Comparison of ENCODE assay signal across 8 cellular contexts in genomic region chr19:13115936-13116281, GRCh38. TPM values are rescaled to one million over a fixed set of nuclear protein-coding genes. Genes with fewer than 3 reads are reported as not detected.
DNase-seq lines count a peak whose midpoint lies in the region; ATAC-seq, FAIRE-seq and TF ChIP-seq lines count a peak whose summit lies in the region.

No MANE protein-coding gene starts in this region.

- H3K9me3 Mint-ChIP-seq in chondrocyte (ENCODE audit: low read depth), result no peaks in the 10 kb centered on the region
- no peaks in the 10 kb centered on the region for H3K9me3 Mint-ChIP-seq in naive B cell

- H3K4me1 Mint-ChIP-seq in chondrocyte (ENCODE audit: low read depth), result peaks cover 44% of the 10 kb centered on the region
- H3K4me1 Mint-ChIP-seq in naive B cell, result peaks cover 27 to 56% (median 38%) of the 10 kb centered on the region in 3 donors

- CTCF ChIA-PET in A673 (lab: Charles Lee), result no interaction called here

- POLR2A ChIA-PET in A673 (lab: Charles Lee; ENCODE audit: low non-redundant PET), result no interaction called here

- peak overlapping the region; percentile 82 for H3K4me3 ChIP-seq in A673 (ENCODE audit: low read depth, low read length, poor library complexity, severe bottlenecking)
- peak overlapping the region; percentile 97 for H3K4me3 ChIP-seq in Jurkat, Clone E6-1 (ENCODE audit: low read length)

- peaks cover 16% of the 10 kb centered on the region for H3K36me3 ChIP-seq in A673 (ENCODE audit: insufficient read depth, low read length, poor library complexity, severe bottlenecking)

- peak overlapping the region; percentile 96 for H3K27ac Mint-ChIP-seq in chondrocyte (ENCODE audit: unreplicated experiment)
- H3K27ac Mint-ChIP-seq in naive B cell, result peak overlapping the region in 4 of 6 donors; percentile 30 to 97 (median 64)

- DNase-seq in A673 (ENCODE audit: low spot score) (no peak), chondrocyte (ENCODE audit: low spot score) (no peak), naive B cell (no peak), NCI-H1694 treated with DMSO at 0.1 percent for 48 hours (lab: John Stamatoyannopoulos, UW) (no peak), D721Med (ENCODE audit: insufficient read length, low spot score) (no peak), foreskin melanocyte (no peak)
- no peak for DNase-seq in Jurkat, Clone E6-1 (ENCODE audit: low read depth, low spot score)

- peak overlapping the region; percentile 85 for H3K27ac ChIP-seq in A673 (ENCODE audit: low read depth, low read length, poor library complexity, severe bottlenecking)

- TF ChIP-seq CTCF in A673 (conservative IDR thresholded peaks at IDR 0.05; ENCODE audit: low read depth, low read length) (no peak), chondrocyte (IDR thresholded peaks at IDR 0.05) (no peak), D721Med (IDR thresholded peaks at IDR 0.05; ENCODE audit: insufficient read depth, missing control alignments) (no peak)

- TSS peak; percentile 76 for BruUV-seq in A673 (replicated peaks; lab: Mats Ljungman, UMichigan)

- no peak for FAIRE-seq in D721Med (lab: Jason Lieb, UNC)

- no peaks in the 10 kb centered on the region for H3K9me3 ChIP-seq in A673 (ENCODE audit: low read depth, low read length, poor library complexity, severe bottlenecking)

- H3K4me3 Mint-ChIP-seq in chondrocyte (ENCODE audit: unreplicated experiment), result peak overlapping the region; percentile 93
- peak overlapping the region; percentile 88 to 99 (median 94) for H3K4me3 Mint-ChIP-seq in naive B cell

- H3K27me3 Mint-ChIP-seq in chondrocyte (ENCODE audit: low read depth) (no peaks in the 10 kb centered on the region), naive B cell (no peaks in the 10 kb centered on the region)

- H3K27me3 ChIP-seq in A673 (replicated peaks; ENCODE audit: insufficient read depth, low read depth, low read length, poor library complexity), result no peaks in the 10 kb centered on the region

- H3K36me3 Mint-ChIP-seq in chondrocyte (ENCODE audit: low read depth) (peaks cover 3% of the 10 kb centered on the region), naive B cell (no peaks in the 10 kb centered on the region)

- intact Hi-C loops in A673 (cut with micrococcal nuclease; ENCODE audit: unreplicated experiment), result no loop called here

- H3K4me1 ChIP-seq in A673 (ENCODE audit: insufficient read depth, low read length, poor library complexity, severe bottlenecking), result peaks cover 28% of the 10 kb centered on the region

- ATAC-seq in naive B cell (ENCODE audit: low read depth in 2 of 2), result no peak
- ATAC-seq in HG03439 (IDR thresholded peaks at IDR 0.05; ENCODE audit: unreplicated experiment), result no peak

RNA-seq across cellular contexts. Expression of gene TRMT1, which starts 0.6 kb away (rescaled TPM):
- total RNA-seq in A673 (2021) (85.7 and 109 TPM in 2 replicates), chondrocyte (25.4 to 35.8 TPM (median 28.9 TPM) in 3 replicates)
- 52.9 TPM for polyA plus RNA-seq in Jurkat, Clone E6-1 (2012; ENCODE audit: insufficient read depth, insufficient read length)
- 10 to 100 TPM; 20.2 to 36.3 (median 24.1) TPM for polyA plus RNA-seq in naive B cell (ENCODE audit: low read depth in 6 of 6)

RNA-seq across cellular contexts. Expression of gene NACC1, which starts 2.2 kb away (rescaled TPM):
- total RNA-seq in A673 (2021) (119 and 126 TPM in 2 replicates), chondrocyte (45.2 to 49.5 TPM (median 47.3 TPM) in 3 replicates)
- 24.0 TPM for polyA plus RNA-seq in Jurkat, Clone E6-1 (2012; ENCODE audit: insufficient read depth, insufficient read length)
- polyA plus RNA-seq in naive B cell (ENCODE audit: low read depth in 6 of 6), result 1 to 10 TPM in 2 of 6 donors, under 1 TPM in 4; 0.47 to 1.4 (median 0.67) TPM

RNA-seq across cellular contexts. Expression of gene LYL1, which starts 13.3 kb away (rescaled TPM):
- total RNA-seq in A673 (2021) (not detected in 2 replicates), chondrocyte (0.38 to 0.47 TPM in 2 of 3 replicates, not detected in the other)
- polyA plus RNA-seq in Jurkat, Clone E6-1 (2012; ENCODE audit: insufficient read depth, insufficient read length), result 0.59 TPM
- 10 to 100 TPM; 39.9 to 88.3 (median 50.8) TPM for polyA plus RNA-seq in naive B cell (ENCODE audit: low read depth in 6 of 6)

RNA-seq across cellular contexts. Expression of gene STX10, which starts 34.3 kb away (rescaled TPM):
- 63.3 and 69.5 TPM in 2 replicates for total RNA-seq in A673 (2021)
- polyA plus RNA-seq in Jurkat, Clone E6-1 (2012; ENCODE audit: insufficient read depth, insufficient read length), result 137 TPM
- 42.9 to 53.0 TPM (median 45.6 TPM) in 3 replicates for total RNA-seq in chondrocyte
- 10 to 100 TPM; 48.2 to 84.3 (median 60.0) TPM for polyA plus RNA-seq in naive B cell (ENCODE audit: low read depth in 6 of 6)

RNA-seq across cellular contexts. Expression of gene IER2, which starts 34.3 kb away (rescaled TPM):
- total RNA-seq in A673 (2021) (148 and 164 TPM in 2 replicates), chondrocyte (38.4 to 67.1 TPM (median 58.5 TPM) in 3 replicates)
- polyA plus RNA-seq in Jurkat, Clone E6-1 (2012; ENCODE audit: insufficient read depth, insufficient read length), result 52.0 TPM
- 1,000 to 10,000 TPM in 2 of 6 donors, 100 to 1,000 TPM in 4; 351 to 1,131 (median 562) TPM for polyA plus RNA-seq in naive B cell (ENCODE audit: low read depth in 6 of 6)
